ENCODE assay signal across 8 cellular contexts in genomic region chr11:66002648-66003225, GRCh38. TPM values are rescaled to one million over a fixed set of nuclear protein-coding genes. Genes with fewer than 3 reads are reported as not detected.
DNase-seq lines count a peak whose midpoint lies in the region; ATAC-seq lines count a peak whose summit lies in the region.

No MANE protein-coding gene starts in this region.

- H3K4me3 Mint-ChIP-seq in effector memory CD8-positive, alpha-beta T cell, result peak overlapping the region; percentile 97

- H3K27me3 ChIP-seq in mucosa of stomach (ENCODE audit: control insufficient read depth, insufficient read depth, low read length) (no peaks in the 10 kb centered on the region), aorta (ENCODE audit: control insufficient read depth in 1 of 2, insufficient read depth in 2 of 2, low read length in 1 of 2) (no peaks in the 10 kb centered on the region)

- H3K36me3 ChIP-seq in SK-N-MC (ENCODE audit: insufficient read depth, low read length) (peaks cover 45% of the 10 kb centered on the region), mucosa of stomach (ENCODE audit: control insufficient read depth, insufficient read depth, low read length) (peaks cover 9% of the 10 kb centered on the region), aorta (ENCODE audit: control insufficient read depth in 1 of 2, insufficient read depth in 2 of 2, low read length in 1 of 2) (peaks cover 3 to 9% of the 10 kb centered on the region in 2 donors)

- H3K4me1 Mint-ChIP-seq in effector memory CD8-positive, alpha-beta T cell (ENCODE audit: low read depth in 2 of 2), result peaks cover 24 to 29% of the 10 kb centered on the region in 2 donors

- DNase-seq in D341Med (ENCODE audit: low spot score) (peak; percentile 87), SK-N-MC (ENCODE audit: low read depth, low spot score) (no peak), aorta (no peak), globus pallidus (ENCODE audit: low spot score) (no peak)
- no peak for DNase-seq in effector memory CD8-positive, alpha-beta T cell

- peak overlapping the region; percentile 96 to 97 for H3K27ac Mint-ChIP-seq in effector memory CD8-positive, alpha-beta T cell

- H3K9me3 ChIP-seq in SK-N-MC (ENCODE audit: low read depth, low read length), result no peaks in the 10 kb centered on the region
- H3K9me3 ChIP-seq in mucosa of stomach (ENCODE audit: control insufficient read depth, low read length), result no peaks in the 10 kb centered on the region
- H3K9me3 ChIP-seq in aorta (ENCODE audit: control insufficient read depth, low read length), result no peaks in the 10 kb centered on the region

- H3K9ac ChIP-seq in SK-N-MC (ENCODE audit: insufficient read length) (peak overlapping the region; percentile 93), mucosa of stomach (ENCODE audit: low read length) (peak overlapping the region; percentile 88)

- H3K27me3 Mint-ChIP-seq in effector memory CD8-positive, alpha-beta T cell, result no peaks in the 10 kb centered on the region

- ATAC-seq in GM19324 (IDR thresholded peaks at IDR 0.05; ENCODE audit: low FRiP score, unreplicated experiment) (peak; percentile 63), HG03196 (IDR thresholded peaks at IDR 0.05; ENCODE audit: unreplicated experiment) (peak; percentile 38), aorta (ENCODE audit: low FRiP score) (peak; percentile 91)
- peak; percentile 72 for ATAC-seq in effector memory CD8-positive, alpha-beta T cell (replicated peaks)

- H3K4me1 ChIP-seq in mucosa of stomach (ENCODE audit: control insufficient read depth, insufficient read depth, low read length) (peaks cover 11% of the 10 kb centered on the region), aorta (ENCODE audit: control insufficient read depth in 1 of 2, insufficient read depth in 2 of 2, low read length in 2 of 2) (no peaks in the 10 kb centered on the region)

- intact Hi-C loops in aorta (cut with DNase I), result loop anchor here in 1 of 2 donors (2.0 to 5.0 kb wide), 2 partner anchors 18 to 115 kb away; partner anchors contain the start of gene FIBP

- H3K27ac ChIP-seq in SK-N-MC (peak overlapping the region; percentile 99), aorta (ENCODE audit: low read depth in 1 of 2, low read length in 2 of 2) (peak overlapping the region; percentile 65 to 95)

- H3K36me3 Mint-ChIP-seq in effector memory CD8-positive, alpha-beta T cell (ENCODE audit: insufficient read depth), result peaks cover 45% of the 10 kb centered on the region

- H3K9me3 Mint-ChIP-seq in effector memory CD8-positive, alpha-beta T cell, result no peaks in the 10 kb centered on the region

- H3K4me3 ChIP-seq in SK-N-MC (peak overlapping the region; percentile 89), mucosa of stomach (ENCODE audit: low read length) (peak overlapping the region; percentile 98), aorta (ENCODE audit: low read length in 2 of 2) (peak overlapping the region; percentile 69 to 72)

- 0 to 1% methylated on average over 27 to 40 of the region's 40 CpGs for WGBS in aorta, 2 donors

RNA-seq across cellular contexts. Expression of gene BANF1, which starts 0.4 kb away (rescaled TPM):
- 100 to 1,000 TPM; 136 to 145 TPM for total RNA-seq in aorta
- polyA plus RNA-seq in aorta, result 100 to 1,000 TPM; 156 to 187 TPM

RNA-seq across cellular contexts. Expression of gene EIF1AD, which starts 0.8 kb away (rescaled TPM):
- total RNA-seq in aorta, result 10 to 100 TPM; 28.7 to 35.0 TPM
- polyA plus RNA-seq in aorta, result 10 to 100 TPM in 1 of 2 donors, 1 to 10 TPM in 1; 8.4 to 16.2 TPM

RNA-seq across cellular contexts. Expression of gene CST6, which starts 9.1 kb away (rescaled TPM):
- 10 to 100 TPM in 1 of 2 donors, 1 to 10 TPM in 1; 6.6 to 14.0 TPM for total RNA-seq in aorta
- 10 to 100 TPM; 19.0 to 28.0 TPM for polyA plus RNA-seq in aorta

RNA-seq across cellular contexts. Expression of gene CATSPER1, which starts 23.5 kb away (rescaled TPM):
- total RNA-seq in aorta, result 1 to 10 TPM; 1.0 to 1.2 TPM
- under 1 TPM in 1 of 2 donors, not detected in 1; 0.10 TPM for polyA plus RNA-seq in aorta

RNA-seq across cellular contexts. Expression of gene SART1, which starts 41.2 kb away (rescaled TPM):
- 10 to 100 TPM; 50.9 to 52.3 TPM for total RNA-seq in aorta
- 100 to 1,000 TPM in 1 of 2 donors, 10 to 100 TPM in 1; 27.9 to 129 TPM for polyA plus RNA-seq in aorta

Comparison
In these comparisons a context has a peak if more than half of its experiments do, and no peak if none do; other contexts are left out.
1. ATAC-seq: peak in every context shown above with its lines; median percentile 91 in aorta; 72 in effector memory CD8-positive, alpha-beta T cell; 63 in GM19324; 38 in HG03196.